In genomic region chr11:104704888-104705287, GRCh38 we compare ENCODE assay signal across 12 cellular contexts.
A peak's percentile ranks its signal among the peaks of the same experiment; 100 is the strongest.
DNase-seq lines count a peak whose midpoint lies in the region; ATAC-seq, FAIRE-seq and TF ChIP-seq lines count a peak whose summit lies in the region.
"Had no signal": no experiment of that assay in that cellular context is flagged by ENCODE, and none has a peak within 500 bp of the region (broad histone marks: within the 10 kb centered on the region; RNA-seq: fewer than 3 reads in every experiment).

No MANE protein-coding gene starts in this region.

- no peak for TF ChIP-seq CTCF in endothelial cell of umbilical vein (IDR thresholded peaks at IDR 0.05; ENCODE audit: extremely low read depth in 1 of 2, insufficient read depth in 1 of 2, low read depth in 1 of 2, low read length in 2 of 2)
- TF ChIP-seq CTCF in H9 (conservative IDR thresholded peaks at IDR 0.05): no peak

- peaks cover 25% of the 10 kb centered on the region for H3K4me1 ChIP-seq in endothelial cell of umbilical vein (ENCODE audit: control insufficient read depth, extremely low read depth, insufficient read depth, low read length)
- peaks cover 2% of the 10 kb centered on the region; the same call in 1 of the 2 replicates for H3K4me1 ChIP-seq in H9 (ENCODE audit: insufficient read depth, low read length)

- no peak overlapping the region for H2BK5ac ChIP-seq in H9 (ENCODE audit: insufficient read length, low read length)

- no peak overlapping the region for H3K14ac ChIP-seq in H9 (ENCODE audit: insufficient read depth, low read length)

- CTCF ChIA-PET in activated CD8-positive, alpha-beta memory T cell treated with anti-CD3 and anti-CD28 coated beads, Interleukin-2, amount 10 ng/mL, durations not matched to agents 7 days and 5 days (lab: Charles Lee): interaction anchor here (1.2 kb wide), 3 partner anchors 13 to 90 kb away, joined by 3 read pairs; no protein-coding TSS in a partner anchor
- CTCF ChIA-PET in endothelial cell of umbilical vein (lab: Charles Lee): interaction anchor here (0.6 to 1.6 kb wide), 6 partner anchors 9 to 1158 kb away, joined by 3 to 5 read pairs (median 4); no protein-coding TSS in a partner anchor

- peak overlapping the region; percentile 99 for H3K27ac Mint-ChIP-seq in activated CD8-positive, alpha-beta memory T cell treated with anti-CD3 and anti-CD28 coated beads, Interleukin-2, amount 10 ng/mL, durations not matched to agents 7 days and 5 days
- H3K27ac Mint-ChIP-seq in T-helper 17 cell (peak overlapping the region; percentile 99), H9 (peak overlapping the region in 1 of 3 experiments; percentile 16; a peak in 1 of 7 replicates)
- peak overlapping the region in 1 of 2 donors; percentile 85 for H3K27ac Mint-ChIP-seq in stimulated activated naive CD8-positive, alpha-beta T cell treated with anti-CD3 and anti-CD28 coated beads, Interleukin-15, amount 100 ng/mL, for 72 hours

- no peak overlapping the region for H3K56ac ChIP-seq in H9 (ENCODE audit: insufficient read length, low read depth, low read length)

- H3K9me1 ChIP-seq in endothelial cell of umbilical vein (replicated peaks; ENCODE audit: control insufficient read depth, extremely low read depth, insufficient read depth, low read length): no peaks in the 10 kb centered on the region

- H3K18ac ChIP-seq in H9 (ENCODE audit: insufficient read length, low read depth, low read length): no peak overlapping the region

- no peaks in the 10 kb centered on the region for H3K79me1 ChIP-seq in H9 (ENCODE audit: insufficient read depth, low read depth, low read length, poor library complexity, severe bottlenecking)

- H3K23me2 ChIP-seq in H9 (ENCODE audit: insufficient read length, low read depth, low read length, poor library complexity, severe bottlenecking): no peaks in the 10 kb centered on the region

- H2BK15ac ChIP-seq in H9 (ENCODE audit: low read depth, low read length): no peak overlapping the region

- H4K5ac ChIP-seq in H9 (ENCODE audit: insufficient read length, low read depth, low read length): no peak overlapping the region

- H3K4me2 ChIP-seq in endothelial cell of umbilical vein (ENCODE audit: insufficient read depth, low read length): peak overlapping the region; percentile 76
- H3K4me2 ChIP-seq in H9 (ENCODE audit: insufficient read depth, insufficient read length, low read length): no peak overlapping the region

- H3K9ac ChIP-seq in endothelial cell of umbilical vein (replicated peaks; ENCODE audit: extremely low read depth, insufficient read depth, low read length): peak overlapping the region; percentile 16
- H3K9ac ChIP-seq in H9 (ENCODE audit: extremely low read depth, insufficient read length, low read length): no peak overlapping the region

- H3K4me1 Mint-ChIP-seq in activated CD8-positive, alpha-beta memory T cell treated with anti-CD3 and anti-CD28 coated beads, Interleukin-2, amount 10 ng/mL, durations not matched to agents 7 days and 5 days: peaks cover 50% of the 10 kb centered on the region
- H3K4me1 Mint-ChIP-seq in T-helper 17 cell: peaks cover 42% of the 10 kb centered on the region
- H3K4me1 Mint-ChIP-seq in stimulated activated naive CD8-positive, alpha-beta T cell treated with anti-CD3 and anti-CD28 coated beads, Interleukin-15, amount 100 ng/mL, for 72 hours: peaks cover 57% of the 10 kb centered on the region
- peaks cover 15 to 20% of the 10 kb centered on the region in 2 experiments for H3K4me1 Mint-ChIP-seq in H9

- no peak overlapping the region for H2AK5ac ChIP-seq in H9 (ENCODE audit: insufficient read length, low read length)

- no CpG with 5 or more reads among the region's 1 CpG for whole genome bisulfite sequencing in H9 (ENCODE audit: extremely low coverage, insufficient read length, low lambda C conversion rate)

- H3K9me3 ChIP-seq in T-helper 17 cell (ENCODE audit: control insufficient read depth, low read length, poor library complexity, severe bottlenecking) (no peaks in the 10 kb centered on the region), endothelial cell of umbilical vein (replicated peaks; ENCODE audit: control insufficient read depth, insufficient read depth, low read length) (no peaks in the 10 kb centered on the region), H9 (ENCODE audit: control insufficient read depth, low read depth, low read length) (no peaks in the 10 kb centered on the region)
- H3K9me3 ChIP-seq: tibial nerve had no signal

- H2AFZ ChIP-seq in endothelial cell of umbilical vein (ENCODE audit: low read depth, low read length) (peak overlapping the region; percentile 34), H9 (ENCODE audit: low read length) (no peak overlapping the region)

- POLR2A ChIA-PET in endothelial cell of umbilical vein (lab: Charles Lee): no interaction called here

- no peak for DNase-seq in activated CD8-positive, alpha-beta memory T cell treated with anti-CD3 and anti-CD28 coated beads, Interleukin-2, amount 10 ng/mL, durations not matched to agents 7 days and 5 days
- no peak for DNase-seq in activated CD8-positive, alpha-beta memory T cell treated with anti-CD3 and anti-CD28 coated beads, Interleukin-2, amount 50 U/mL, for 48 hours
- no peak for DNase-seq in T-helper 17 cell
- DNase-seq in endothelial cell of umbilical vein (ENCODE audit: low read depth, low spot score): peak; percentile 79
- DNase-seq in stimulated activated naive CD8-positive, alpha-beta T cell treated with anti-CD3 and anti-CD28 coated beads, Interleukin-15, amount 100 ng/mL, for 72 hours: no peak
- DNase-seq in stimulated activated naive CD4-positive, alpha-beta T cell treated with Interleukin-2 at 50 U/mL for 16 hours (lab: John Stamatoyannopoulos, UW): no peak
- DNase-seq in H9: no peak
- DNase-seq: activated gamma-delta T cell treated with Interleukin-2 at 50 U/mL for 16 hours, NCI-H1048, NCI-H446 treated with DMSO at 0.1 percent for 48 hours had no signal

- no peaks in the 10 kb centered on the region for H3K27me3 Mint-ChIP-seq in activated CD8-positive, alpha-beta memory T cell treated with anti-CD3 and anti-CD28 coated beads, Interleukin-2, amount 10 ng/mL, durations not matched to agents 7 days and 5 days
- no peaks in the 10 kb centered on the region for H3K27me3 Mint-ChIP-seq in T-helper 17 cell
- H3K27me3 Mint-ChIP-seq in stimulated activated naive CD8-positive, alpha-beta T cell treated with anti-CD3 and anti-CD28 coated beads, Interleukin-15, amount 100 ng/mL, for 72 hours: no peaks in the 10 kb centered on the region
- no peaks in the 10 kb centered on the region for H3K27me3 Mint-ChIP-seq in H9 (ENCODE audit: low read depth)

- H4K20me1 ChIP-seq in endothelial cell of umbilical vein (replicated peaks; ENCODE audit: control insufficient read depth, extremely low read depth, insufficient read depth, low read length): no peaks in the 10 kb centered on the region
- no peaks in the 10 kb centered on the region for H4K20me1 ChIP-seq in H9 (ENCODE audit: control insufficient read depth, insufficient read depth, insufficient read length)

- no peak overlapping the region for H2BK120ac ChIP-seq in H9 (ENCODE audit: low read depth, low read length, poor library complexity, severe bottlenecking)

- peak; percentile 53 for FAIRE-seq in endothelial cell of umbilical vein (lab: Jason Lieb, UNC)

- H3K36me3 ChIP-seq in endothelial cell of umbilical vein (ENCODE audit: control insufficient read depth in 2 of 2, extremely low read depth in 1 of 2, insufficient read depth in 2 of 2, low read length in 2 of 2): no peaks in the 10 kb centered on the region
- H3K36me3 ChIP-seq: tibial nerve had no signal

- no peak overlapping the region for H3K23ac ChIP-seq in H9 (ENCODE audit: insufficient read length, low read depth, low read length)

- intact Hi-C loops in endothelial cell of umbilical vein (cut with micrococcal nuclease): loop anchor here (2.0 to 5.0 kb wide), 3 partner anchors 36 to 1232 kb away; no protein-coding TSS in a partner anchor

- TF ChIP-seq POLR2A in endothelial cell of umbilical vein (IDR thresholded peaks at IDR 0.05; ENCODE audit: low read depth, low read length): peak; percentile 50

- H3K9me3 Mint-ChIP-seq in activated CD8-positive, alpha-beta memory T cell treated with anti-CD3 and anti-CD28 coated beads, Interleukin-2, amount 10 ng/mL, durations not matched to agents 7 days and 5 days (ENCODE audit: low read depth): no peaks in the 10 kb centered on the region
- no peaks in the 10 kb centered on the region for H3K9me3 Mint-ChIP-seq in stimulated activated naive CD8-positive, alpha-beta T cell treated with anti-CD3 and anti-CD28 coated beads, Interleukin-15, amount 100 ng/mL, for 72 hours
- H3K9me3 Mint-ChIP-seq in H9: no peaks in the 10 kb centered on the region

- no peak overlapping the region for H3T11ph ChIP-seq in H9 (ENCODE audit: low read length)

- no peak for ATAC-seq in activated CD8-positive, alpha-beta memory T cell treated with anti-CD3 and anti-CD28 coated beads, Interleukin-2, amount 10 ng/mL, durations not matched to agents 7 days and 5 days
- ATAC-seq in T-helper 17 cell (no peak), GM19395 (IDR thresholded peaks at IDR 0.05; ENCODE audit: unreplicated experiment) (no peak)
- ATAC-seq in stimulated activated naive CD8-positive, alpha-beta T cell treated with anti-CD3 and anti-CD28 coated beads, Interleukin-15, amount 100 ng/mL, for 72 hours: no peak

- H3K4ac ChIP-seq in H9 (ENCODE audit: low read depth, low read length): no peak overlapping the region

- H3K27ac ChIP-seq in endothelial cell of umbilical vein (ENCODE audit: insufficient read depth, low read depth, low read length): peak overlapping the region; percentile 32
- H3K27ac ChIP-seq in H9 (ENCODE audit: insufficient read length, low read depth, low read length): no peak overlapping the region

- H3K4me3 Mint-ChIP-seq in activated CD8-positive, alpha-beta memory T cell treated with anti-CD3 and anti-CD28 coated beads, Interleukin-2, amount 10 ng/mL, durations not matched to agents 7 days and 5 days: peak overlapping the region; percentile 76
- peak overlapping the region; percentile 91 for H3K4me3 Mint-ChIP-seq in T-helper 17 cell
- H3K4me3 Mint-ChIP-seq in stimulated activated naive CD8-positive, alpha-beta T cell treated with anti-CD3 and anti-CD28 coated beads, Interleukin-15, amount 100 ng/mL, for 72 hours: peak overlapping the region; percentile 6 to 69
- H3K4me3 Mint-ChIP-seq in H9: no peak overlapping the region

- H3K79me2 ChIP-seq in endothelial cell of umbilical vein (ENCODE audit: control insufficient read depth, insufficient read depth, low read length): no peaks in the 10 kb centered on the region
- H3K79me2 ChIP-seq in H9 (ENCODE audit: insufficient read depth, low read length): no peaks in the 10 kb centered on the region

- no peak overlapping the region for H2BK20ac ChIP-seq in H9 (ENCODE audit: low read depth, low read length, poor library complexity, severe bottlenecking)

- H4K91ac ChIP-seq in H9 (ENCODE audit: insufficient read length, low read depth, low read length): no peak overlapping the region

- H4K8ac ChIP-seq in H9 (replicated peaks; ENCODE audit: insufficient read length, low read depth, low read length): no peak overlapping the region

- peak overlapping the region in 1 of 3 experiments; percentile 23 for H3K4me3 ChIP-seq in endothelial cell of umbilical vein (replicated peaks in 1 of 3; ENCODE audit: insufficient read depth in 1 of 3, low read depth in 1 of 3, low read length in 3 of 3)
- H3K4me3 ChIP-seq: tibial nerve had no signal

- no TSS peak for BruUV-seq in endothelial cell of umbilical vein (replicated peaks; lab: Mats Ljungman, UMichigan)

- no peak overlapping the region for H2BK12ac ChIP-seq in H9 (ENCODE audit: insufficient read length, low read depth, low read length)

- no peaks in the 10 kb centered on the region for H3K27me3 ChIP-seq in endothelial cell of umbilical vein (ENCODE audit: control insufficient read depth in 2 of 2, insufficient read depth in 2 of 2, low read length in 2 of 2)
- no peaks in the 10 kb centered on the region for H3K27me3 ChIP-seq in H9 (ENCODE audit: insufficient read depth, low read length)
- H3K27me3 ChIP-seq: tibial nerve had no signal

- H3K36me3 Mint-ChIP-seq in activated CD8-positive, alpha-beta memory T cell treated with anti-CD3 and anti-CD28 coated beads, Interleukin-2, amount 10 ng/mL, durations not matched to agents 7 days and 5 days: peaks cover 45% of the 10 kb centered on the region
- H3K36me3 Mint-ChIP-seq in T-helper 17 cell (ENCODE audit: low read depth): no peaks in the 10 kb centered on the region
- H3K36me3 Mint-ChIP-seq in H9 (ENCODE audit: insufficient read depth in 1 of 3, low read depth in 3 of 3): peaks cover 0 to 3% (median 2%) of the 10 kb centered on the region in 3 experiments; a peak in 3 of 7 replicates

- dilution Hi-C loops in endothelial cell of umbilical vein (cut with MboI; ENCODE audit: extremely low pct_ligation_motif_present, low sequenced_read_pairs): no loop called here

Comparison
In these comparisons a context has a peak if more than half of its experiments do, and no peak if none do; other contexts are left out.
1. H3K4me3 Mint-ChIP-seq: peak in activated CD8-positive, alpha-beta memory T cell treated with anti-CD3 and anti-CD28 coated beads, Interleukin-2, amount 10 ng/mL, durations not matched to agents 7 days and 5 days (single experiment), T-helper 17 cell (single experiment) and stimulated activated naive CD8-positive, alpha-beta T cell treated with anti-CD3 and anti-CD28 coated beads, Interleukin-15, amount 100 ng/mL, for 72 hours (2 of 2); none in H9 (0 of 2).